Comparison of ENCODE assay signal across 1 cellular context in the genomic region with DNA sequence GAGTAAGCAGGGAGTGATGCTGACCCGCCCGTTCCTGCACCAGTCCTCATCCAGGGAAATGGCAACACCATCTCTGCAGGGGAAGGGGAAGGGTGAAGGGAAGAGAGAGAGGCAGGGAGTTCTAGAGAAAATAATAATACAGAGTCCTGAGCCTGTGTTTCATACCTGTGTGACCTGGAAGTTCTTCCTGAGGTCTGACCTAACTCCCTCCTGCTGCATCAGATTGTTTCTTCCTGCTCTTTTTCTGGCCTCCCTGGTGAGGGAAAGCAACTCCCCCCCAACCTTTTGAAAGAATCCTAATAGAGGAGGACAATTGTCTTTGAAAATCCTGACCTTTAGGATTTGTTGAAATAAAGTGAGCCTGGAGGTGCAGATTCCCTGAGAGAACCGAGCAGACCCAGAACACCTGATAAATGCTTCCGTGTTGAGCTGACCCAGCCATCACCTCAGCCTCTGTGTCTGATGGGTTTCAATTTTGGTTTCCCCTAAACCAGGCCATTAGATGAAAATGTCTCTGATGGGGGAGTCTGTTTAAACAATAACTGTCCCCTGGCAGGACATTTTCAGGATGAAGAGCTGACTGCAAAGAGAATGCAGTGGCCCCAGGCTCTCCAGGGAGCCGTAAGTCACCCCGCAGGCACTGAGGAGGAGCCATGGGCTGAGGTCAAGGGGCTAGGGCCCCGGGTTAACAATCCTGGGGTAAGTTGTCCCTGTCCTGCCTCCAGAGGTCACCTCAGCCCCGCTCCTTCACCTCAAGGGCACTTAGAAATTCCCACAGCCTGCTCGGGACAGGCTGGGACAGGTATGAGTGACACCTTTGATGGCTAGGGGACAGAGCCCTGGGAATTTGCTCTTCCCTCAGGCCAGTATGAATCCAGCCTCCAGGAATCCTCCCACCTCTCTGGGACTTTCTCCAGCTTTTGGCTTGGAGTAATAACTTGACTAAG.
TF ChIP-seq lines count a peak whose summit lies in the region.

No MANE protein-coding gene starts in this region.

TF ChIP-seq in GM12878, 131 proteins besides CTCF, POLR2A, EP300 and RAD21:
- TF ChIP-seq, protein P1, sequence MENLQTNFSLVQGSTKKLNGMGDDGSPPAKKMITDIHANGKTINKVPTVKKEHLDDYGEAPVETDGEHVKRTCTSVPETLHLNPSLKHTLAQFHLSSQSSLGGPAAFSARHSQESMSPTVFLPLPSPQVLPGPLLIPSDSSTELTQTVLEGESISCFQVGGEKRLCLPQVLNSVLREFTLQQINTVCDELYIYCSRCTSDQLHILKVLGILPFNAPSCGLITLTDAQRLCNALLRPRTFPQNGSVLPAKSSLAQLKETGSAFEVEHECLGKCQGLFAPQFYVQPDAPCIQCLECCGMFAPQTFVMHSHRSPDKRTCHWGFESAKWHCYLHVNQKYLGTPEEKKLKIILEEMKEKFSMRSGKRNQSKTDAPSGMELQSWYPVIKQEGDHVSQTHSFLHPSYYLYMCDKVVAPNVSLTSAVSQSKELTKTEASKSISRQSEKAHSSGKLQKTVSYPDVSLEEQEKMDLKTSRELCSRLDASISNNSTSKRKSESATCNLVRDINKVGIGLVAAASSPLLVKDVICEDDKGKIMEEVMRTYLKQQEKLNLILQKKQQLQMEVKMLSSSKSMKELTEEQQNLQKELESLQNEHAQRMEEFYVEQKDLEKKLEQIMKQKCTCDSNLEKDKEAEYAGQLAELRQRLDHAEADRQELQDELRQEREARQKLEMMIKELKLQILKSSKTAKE (IDR thresholded peaks at IDR 0.05; ENCODE audit: low read depth, poor library complexity, severe bottlenecking), result no peak
- no peak for TF ChIP-seq POLR2AphosphoS2 (IDR thresholded peaks at IDR 0.05; ENCODE audit: low read depth, low read length)
- no peak for TF ChIP-seq RBBP5 (conservative IDR thresholded peaks at IDR 0.05)
